In the genomic region with DNA sequence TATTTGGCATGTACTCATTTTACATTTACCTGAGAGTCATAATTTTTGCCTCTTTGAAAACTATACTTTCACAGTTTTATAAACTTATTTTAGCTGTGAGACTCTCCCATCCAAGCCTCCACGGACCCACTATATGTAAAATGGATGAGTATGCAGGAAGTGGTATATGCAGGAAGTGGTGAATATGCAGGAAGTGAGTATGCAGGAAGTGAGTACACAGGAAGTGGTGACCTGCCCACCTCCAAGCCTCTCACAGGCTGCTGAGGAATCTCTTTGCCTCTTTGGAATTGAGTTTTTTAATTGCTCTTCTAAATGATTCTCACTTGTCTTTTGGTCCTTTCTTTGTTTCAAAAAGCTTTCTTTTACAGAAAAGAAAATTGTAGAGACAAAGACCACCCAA, we compare ENCODE assay signal across 9 cellular contexts.
DNase-seq lines count a peak whose midpoint lies in the region; ATAC-seq and TF ChIP-seq lines count a peak whose summit lies in the region.
"Had no signal": no experiment of that assay in that cellular context is flagged by ENCODE, and none has a peak within 500 bp of the region (broad histone marks: within the 10 kb centered on the region; RNA-seq: fewer than 3 reads in every experiment).

No MANE protein-coding gene starts in this region.

- no peaks in the 10 kb centered on the region for H3K27me3 Mint-ChIP-seq in activated T-cell treated with anti-CD3 and anti-CD28 coated beads, Interleukin-2, amount 50 U/mL, for 72 hours (ENCODE audit: low read depth)

- peaks cover 18 to 28% of the 10 kb centered on the region in 2 donors for H3K9me3 Mint-ChIP-seq in activated T-cell treated with anti-CD3 and anti-CD28 coated beads, Interleukin-2, amount 50 U/mL, for 72 hours

- DNase-seq in NOMO-1 treated with DMSO at 0.1 percent for 48 hours (lab: John Stamatoyannopoulos, UW; ENCODE audit: unreplicated experiment) (peak; percentile 26), NOMO-1 treated with dmso at 0.1 percent for 144 hours (lab: John Stamatoyannopoulos, UW; ENCODE audit: unreplicated experiment) (no peak), M059J (ENCODE audit: low read depth) (peak; percentile 40), epidermal melanocyte (ENCODE audit: insufficient read length, low spot score) (no peak), WERI-Rb-1 (no peak), prostate gland (ENCODE audit: low spot score) (no peak)
- DNase-seq in activated T-cell treated with anti-CD3 and anti-CD28 coated beads, Interleukin-2, amount 50 U/mL, for 72 hours, result peak; percentile 42 to 52
- DNase-seq in stimulated activated CD4-positive, alpha-beta T cell treated with anti-CD3 and anti-CD28 coated beads, Interleukin-2, amount 100 ng/mL, for 24 hours, result peak; percentile 41 to 48

- peaks cover 26 to 52% of the 10 kb centered on the region in 2 donors for H3K36me3 Mint-ChIP-seq in activated T-cell treated with anti-CD3 and anti-CD28 coated beads, Interleukin-2, amount 50 U/mL, for 72 hours (ENCODE audit: insufficient read depth in 2 of 2)

- H3K4me3 Mint-ChIP-seq in activated T-cell treated with anti-CD3 and anti-CD28 coated beads, Interleukin-2, amount 50 U/mL, for 72 hours, result peak overlapping the region; percentile 27 to 73

- H3K27me3 ChIP-seq in WERI-Rb-1 (ENCODE audit: insufficient read depth, low read depth, severe bottlenecking) (no peaks in the 10 kb centered on the region), prostate gland (replicated peaks; ENCODE audit: insufficient read depth) (no peaks in the 10 kb centered on the region)

- TF ChIP-seq CTCF in WERI-Rb-1 (IDR thresholded peaks at IDR 0.05; ENCODE audit: low read depth, low read length) (no peak), prostate gland (IDR thresholded peaks at IDR 0.05) (no peak)

- TF ChIP-seq POLR2A in prostate gland (IDR thresholded peaks at IDR 0.05), result no peak

- peak; percentile 99 to 100 for ATAC-seq in activated T-cell treated with anti-CD3 and anti-CD28 coated beads, Interleukin-2, amount 50 U/mL, for 72 hours (replicated peaks in 1 of 2)
- ATAC-seq: A549 had no signal

- intact Hi-C loops in prostate gland (cut with DNase I), result no loop called here

- H3K4me3 ChIP-seq in WERI-Rb-1 (ENCODE audit: low read depth, low read length) (no peak overlapping the region), prostate gland (no peak overlapping the region)
- H3K4me3 ChIP-seq: A549 had no signal

- H3K27ac Mint-ChIP-seq in activated T-cell treated with anti-CD3 and anti-CD28 coated beads, Interleukin-2, amount 50 U/mL, for 72 hours, result peak overlapping the region; percentile 95

- WGBS in prostate gland, result 73% methylated on average over 1 of the region's 1 CpG

- no peaks in the 10 kb centered on the region for H3K36me3 ChIP-seq in WERI-Rb-1
- H3K36me3 ChIP-seq in prostate gland, result no peaks in the 10 kb centered on the region

- H3K4me1 Mint-ChIP-seq in activated T-cell treated with anti-CD3 and anti-CD28 coated beads, Interleukin-2, amount 50 U/mL, for 72 hours (ENCODE audit: low read depth), result peaks cover 31% of the 10 kb centered on the region

- H3K27ac ChIP-seq in WERI-Rb-1 (no peak overlapping the region), prostate gland (no peak overlapping the region)
- H3K27ac ChIP-seq: A549 had no signal

- H3K4me1 ChIP-seq in prostate gland (replicated peaks), result no peaks in the 10 kb centered on the region
- H3K4me1 ChIP-seq: A549 had no signal

- H3K9me3 ChIP-seq in WERI-Rb-1 (ENCODE audit: severe bottlenecking) (no peaks in the 10 kb centered on the region), prostate gland (no peaks in the 10 kb centered on the region)
- H3K9me3 ChIP-seq: A549 had no signal

Comparison
In these comparisons a context has a peak if more than half of its experiments do, and no peak if none do; other contexts are left out.
1. DNase-seq: peak in NOMO-1 treated with DMSO at 0.1 percent for 48 hours (single experiment), M059J (single experiment), activated T-cell treated with anti-CD3 and anti-CD28 coated beads, Interleukin-2, amount 50 U/mL, for 72 hours (2 of 2) and stimulated activated CD4-positive, alpha-beta T cell treated with anti-CD3 and anti-CD28 coated beads, Interleukin-2, amount 100 ng/mL, for 24 hours (2 of 2); none in NOMO-1 treated with dmso at 0.1 percent for 144 hours (single experiment), epidermal melanocyte (single experiment), WERI-Rb-1 (single experiment) and prostate gland (single experiment).